In the genomic region with DNA sequence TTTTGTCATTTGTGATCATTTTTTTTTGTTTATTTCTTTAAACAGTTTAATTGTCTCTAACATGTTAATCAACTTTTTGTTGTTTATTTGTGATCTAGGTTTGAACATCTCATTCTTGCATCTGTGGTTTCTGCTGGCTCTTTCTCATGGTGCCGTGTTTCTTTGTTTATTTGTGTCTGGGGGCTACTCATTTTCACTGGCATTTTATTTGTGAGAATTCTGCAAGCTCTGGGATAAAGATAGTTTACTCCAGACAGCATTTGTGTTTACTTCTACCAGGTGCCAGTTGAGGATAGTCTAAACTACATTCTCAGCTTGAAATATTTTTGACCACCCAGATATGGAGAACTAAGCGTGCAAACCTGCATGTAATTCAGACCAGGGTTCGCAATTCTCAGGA, we compare ENCODE assay signal across 32 cellular contexts.
"Had no signal": no experiment of that assay in that cellular context is flagged by ENCODE, and none has a peak within 500 bp of the region (broad histone marks: within the 10 kb centered on the region; RNA-seq: fewer than 3 reads in every experiment).

No MANE protein-coding gene starts in this region.

- H3K27me3 ChIP-seq: ascending aorta, breast epithelium, esophagus muscularis mucosa, foreskin keratinocyte, gastrocnemius medialis, heart left ventricle had no signal

- H3K27ac Mint-ChIP-seq: activated CD4-positive, alpha-beta memory T cell treated with anti-CD3 and anti-CD28 coated beads, Interleukin-2, amount 10 ng/mL, durations not matched to agents 7 days and 5 days; activated CD4-positive, alpha-beta T cell treated with anti-CD3 and anti-CD28 coated beads, Interleukin-2, amount 10 ng/mL, durations not matched to agents 7 days and 5 days; activated naive CD4-positive, alpha-beta T cell treated with anti-CD3 and anti-CD28 coated beads, Interleukin-2, amount 10 ng/mL, durations not matched to agents 7 days and 5 days; activated naive CD4-positive, alpha-beta T cell treated with anti-CD3 and anti-CD28 coated beads, Interleukin-2, amount 50 U/mL, for 72 hours; activated naive CD8-positive, alpha-beta T cell treated with anti-CD3 and anti-CD28 coated beads, Interleukin-2, amount 10 ng/mL, durations not matched to agents 7 days and 5 days; activated T-cell treated with anti-CD3 and anti-CD28 coated beads, Interleukin-2, amount 50 U/mL, for 24 hours; activated T-cell treated with anti-CD3 and anti-CD28 coated beads, Interleukin-2, amount 50 U/mL, for 72 hours; brain; effector memory CD8-positive, alpha-beta T cell; WTC11 had no signal

- H3K4me1 Mint-ChIP-seq: activated CD4-positive, alpha-beta memory T cell treated with anti-CD3 and anti-CD28 coated beads, Interleukin-2, amount 10 ng/mL, durations not matched to agents 7 days and 5 days; activated CD4-positive, alpha-beta T cell treated with anti-CD3 and anti-CD28 coated beads, Interleukin-2, amount 10 ng/mL, durations not matched to agents 7 days and 5 days; activated naive CD4-positive, alpha-beta T cell treated with anti-CD3 and anti-CD28 coated beads, Interleukin-2, amount 10 ng/mL, durations not matched to agents 7 days and 5 days; activated naive CD8-positive, alpha-beta T cell treated with anti-CD3 and anti-CD28 coated beads, Interleukin-2, amount 10 ng/mL, durations not matched to agents 7 days and 5 days; brain; WTC11 had no signal

- FAIRE-seq: colon had no signal

- H3K4me1 ChIP-seq: ascending aorta, breast epithelium, esophagus muscularis mucosa, gastrocnemius medialis, heart left ventricle had no signal

- H3K27ac ChIP-seq: ascending aorta, breast epithelium, esophagus muscularis mucosa, foreskin keratinocyte, gastrocnemius medialis, heart left ventricle, VCaP had no signal

- H3K36me3 Mint-ChIP-seq: activated naive CD4-positive, alpha-beta T cell treated with anti-CD3 and anti-CD28 coated beads, Interleukin-2, amount 10 ng/mL, durations not matched to agents 7 days and 5 days; activated naive CD4-positive, alpha-beta T cell treated with anti-CD3 and anti-CD28 coated beads, Interleukin-2, amount 50 U/mL, for 72 hours; activated naive CD8-positive, alpha-beta T cell treated with anti-CD3 and anti-CD28 coated beads, Interleukin-2, amount 10 ng/mL, durations not matched to agents 7 days and 5 days; WTC11 had no signal

- H3K4me3 ChIP-seq: ascending aorta, breast epithelium, esophagus muscularis mucosa, gastrocnemius medialis, heart left ventricle had no signal

- H3K36me3 ChIP-seq: ascending aorta, breast epithelium, esophagus muscularis mucosa, gastrocnemius medialis, heart left ventricle had no signal

- H3K4me3 Mint-ChIP-seq: activated CD4-positive, alpha-beta memory T cell treated with anti-CD3 and anti-CD28 coated beads, Interleukin-2, amount 10 ng/mL, durations not matched to agents 7 days and 5 days; activated CD4-positive, alpha-beta T cell treated with anti-CD3 and anti-CD28 coated beads, Interleukin-2, amount 10 ng/mL, durations not matched to agents 7 days and 5 days; activated naive CD4-positive, alpha-beta T cell treated with anti-CD3 and anti-CD28 coated beads, Interleukin-2, amount 10 ng/mL, durations not matched to agents 7 days and 5 days; activated naive CD8-positive, alpha-beta T cell treated with anti-CD3 and anti-CD28 coated beads, Interleukin-2, amount 10 ng/mL, durations not matched to agents 7 days and 5 days; activated T-cell treated with anti-CD3 and anti-CD28 coated beads, Interleukin-2, amount 50 U/mL, for 24 hours; activated T-cell treated with anti-CD3 and anti-CD28 coated beads, Interleukin-2, amount 50 U/mL, for 72 hours; brain; effector memory CD8-positive, alpha-beta T cell; WTC11 had no signal

- H3K9me3 Mint-ChIP-seq: activated CD4-positive, alpha-beta T cell treated with anti-CD3 and anti-CD28 coated beads, Interleukin-2, amount 10 ng/mL, durations not matched to agents 7 days and 5 days; activated naive CD4-positive, alpha-beta T cell treated with anti-CD3 and anti-CD28 coated beads, Interleukin-2, amount 10 ng/mL, durations not matched to agents 7 days and 5 days; activated naive CD4-positive, alpha-beta T cell treated with anti-CD3 and anti-CD28 coated beads, Interleukin-2, amount 50 U/mL, for 72 hours; activated naive CD8-positive, alpha-beta T cell treated with anti-CD3 and anti-CD28 coated beads, Interleukin-2, amount 10 ng/mL, durations not matched to agents 7 days and 5 days; activated T-cell treated with anti-CD3 and anti-CD28 coated beads, Interleukin-2, amount 50 U/mL, for 24 hours; activated T-cell treated with anti-CD3 and anti-CD28 coated beads, Interleukin-2, amount 50 U/mL, for 72 hours; brain; WTC11 had no signal

- DNase-seq: activated CD4-positive, alpha-beta memory T cell treated with anti-CD3 and anti-CD28 coated beads, Interleukin-2, amount 10 ng/mL, durations not matched to agents 7 days and 5 days; activated CD4-positive, alpha-beta T cell treated with anti-CD3 and anti-CD28 coated beads for 1 hour; activated CD4-positive, alpha-beta T cell treated with anti-CD3 and anti-CD28 coated beads for 4 hours; activated CD4-positive, alpha-beta T cell treated with anti-CD3 and anti-CD28 coated beads, Interleukin-2, amount 10 ng/mL, durations not matched to agents 7 days and 5 days; activated CD4-positive, alpha-beta T cell treated with anti-CD3 and anti-CD28 coated beads, Interleukin-2, amount 50 U/mL, for 4 hours; activated CD8-positive, alpha-beta memory T cell treated with anti-CD3 and anti-CD28 coated beads, Interleukin-2, amount 50 U/mL, for 48 hours; activated gamma-delta T cell; activated naive CD4-positive, alpha-beta T cell; activated naive CD4-positive, alpha-beta T cell treated with anti-CD3 and anti-CD28 coated beads, Interleukin-2, amount 10 ng/mL, durations not matched to agents 7 days and 5 days; activated naive CD8-positive, alpha-beta T cell treated with anti-CD3 and anti-CD28 coated beads, Interleukin-2, amount 10 ng/mL, durations not matched to agents 7 days and 5 days; activated T-cell treated with anti-CD3 and anti-CD28 coated beads for 4 hours; activated T-cell treated with anti-CD3 and anti-CD28 coated beads, Interleukin-2, amount 50 U/mL, for 24 hours; activated T-cell treated with anti-CD3 and anti-CD28 coated beads, Interleukin-2, amount 50 U/mL, for 72 hours; caudate nucleus; cortex of kidney; dermis blood vessel endothelial cell; effector CD4-positive, alpha-beta T cell; effector memory CD8-positive, alpha-beta T cell; erythroblast; foreskin keratinocyte; gastrocnemius medialis; glutamatergic neuron; heart left ventricle; T-helper 2 cell had no signal

- H3K9me3 ChIP-seq: breast epithelium, esophagus muscularis mucosa, gastrocnemius medialis, heart left ventricle had no signal

- ATAC-seq: activated naive CD4-positive, alpha-beta T cell treated with anti-CD3 and anti-CD28 coated beads, Interleukin-2, amount 50 U/mL, for 72 hours; activated T-cell treated with anti-CD3 and anti-CD28 coated beads, Interleukin-2, amount 50 U/mL, for 72 hours; effector memory CD8-positive, alpha-beta T cell; foreskin keratinocyte; gastrocnemius medialis; heart left ventricle; WTC11 had no signal

- H3K27me3 Mint-ChIP-seq: activated CD4-positive, alpha-beta memory T cell treated with anti-CD3 and anti-CD28 coated beads, Interleukin-2, amount 10 ng/mL, durations not matched to agents 7 days and 5 days; activated CD4-positive, alpha-beta T cell treated with anti-CD3 and anti-CD28 coated beads, Interleukin-2, amount 10 ng/mL, durations not matched to agents 7 days and 5 days; activated naive CD4-positive, alpha-beta T cell treated with anti-CD3 and anti-CD28 coated beads, Interleukin-2, amount 10 ng/mL, durations not matched to agents 7 days and 5 days; activated naive CD8-positive, alpha-beta T cell treated with anti-CD3 and anti-CD28 coated beads, Interleukin-2, amount 10 ng/mL, durations not matched to agents 7 days and 5 days; activated T-cell treated with anti-CD3 and anti-CD28 coated beads, Interleukin-2, amount 50 U/mL, for 24 hours; brain; effector memory CD8-positive, alpha-beta T cell had no signal
